9 cellular contexts compared by ENCODE assay signal in the genomic region with DNA sequence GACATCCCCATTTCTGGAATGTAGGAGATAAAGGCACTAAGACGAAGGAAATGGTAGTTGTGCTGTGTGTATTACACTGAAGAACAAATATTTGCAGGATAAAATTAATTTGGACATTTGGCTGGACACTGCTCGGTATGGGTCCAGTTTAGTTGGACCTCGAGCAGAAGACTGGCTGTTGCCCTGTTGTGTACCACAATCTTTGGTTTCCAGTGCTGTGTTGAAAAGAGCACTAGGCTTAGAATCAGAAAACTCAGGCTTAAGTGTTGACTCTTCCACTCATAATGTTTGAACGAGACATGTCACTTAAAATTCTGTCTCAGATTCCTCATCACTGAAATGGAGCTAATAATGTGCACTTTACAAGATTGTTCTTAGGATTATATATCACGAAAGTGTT. TPM values are rescaled to one million over a fixed set of nuclear protein-coding genes. Genes with fewer than 3 reads are reported as not detected.
DNase-seq lines count a peak whose midpoint lies in the region; ATAC-seq and TF ChIP-seq lines count a peak whose summit lies in the region.
"Had no signal": no experiment of that assay in that cellular context is flagged by ENCODE, and none has a peak within 500 bp of the region (broad histone marks: within the 10 kb centered on the region; RNA-seq: fewer than 3 reads in every experiment).

No MANE protein-coding gene starts in this region.

- peaks cover 28% of the 10 kb centered on the region for H3K4me1 Mint-ChIP-seq in activated CD4-positive, alpha-beta memory T cell treated with anti-CD3 and anti-CD28 coated beads for 36 hours (ENCODE audit: low read depth)
- H3K4me1 Mint-ChIP-seq in immature natural killer cell (peaks cover 41 to 47% of the 10 kb centered on the region in 2 donors), CD14-positive monocyte (peaks cover 30% of the 10 kb centered on the region)

- no peaks in the 10 kb centered on the region for H3K9me3 ChIP-seq in right atrium auricular region

- DNase-seq in right atrium auricular region (ENCODE audit: low spot score): no peak
- no peak for DNase-seq in Right ventricle myocardium inferior (ENCODE audit: missing footprints)
- no peak for DNase-seq in activated CD4-positive, alpha-beta memory T cell treated with anti-CD3 and anti-CD28 coated beads for 36 hours
- DNase-seq in immature natural killer cell: no peak
- DNase-seq in CD14-positive monocyte (ENCODE audit: low spot score): no peak
- no peak for DNase-seq in SW480 (ENCODE audit: low spot score)
- DNase-seq in amniotic stem cell (lab: John Stamatoyannopoulos, UW): no peak

- no peaks in the 10 kb centered on the region for H3K27me3 Mint-ChIP-seq in activated CD4-positive, alpha-beta memory T cell treated with anti-CD3 and anti-CD28 coated beads for 36 hours
- peaks cover 9 to 19% (median 15%) of the 10 kb centered on the region in 3 donors for H3K27me3 Mint-ChIP-seq in immature natural killer cell (ENCODE audit: low read depth in 3 of 3)
- H3K27me3 Mint-ChIP-seq in CD14-positive monocyte (ENCODE audit: low read depth in 3 of 3): peaks cover 3 to 9% (median 5%) of the 10 kb centered on the region in 3 donors

- ATAC-seq in Right ventricle myocardium inferior (no peak), HG03571 (IDR thresholded peaks at IDR 0.05; ENCODE audit: unreplicated experiment) (no peak)

- peak overlapping the region; percentile 94 to 97 for H3K27ac ChIP-seq in right atrium auricular region

- peaks cover 0 to 28% of the 10 kb centered on the region in 2 donors for H3K4me1 ChIP-seq in right atrium auricular region

- H3K36me3 ChIP-seq in right atrium auricular region: no peaks in the 10 kb centered on the region

- POLR2A ChIA-PET in activated CD4-positive, alpha-beta memory T cell treated with anti-CD3 and anti-CD28 coated beads for 36 hours (lab: Charles Lee): no interaction called here

- TF ChIP-seq CTCF in right atrium auricular region (IDR thresholded peaks at IDR 0.05) (no peak), CD14-positive monocyte (IDR thresholded peaks at IDR 0.05) (no peak)

- CTCF ChIA-PET in activated CD4-positive, alpha-beta memory T cell treated with anti-CD3 and anti-CD28 coated beads for 36 hours (lab: Charles Lee): interaction anchor here (0.9 to 1.9 kb wide), 3 partner anchors 19 to 279 kb away, joined by 4 to 10 read pairs (median 6); no protein-coding TSS in a partner anchor

- intact Hi-C loops in Right ventricle myocardium inferior (cut with DNase I) (loop anchor here (2.0 kb wide), 1 partner anchor 18 kb away; no protein-coding TSS in a partner anchor), CD14-positive monocyte (cut with micrococcal nuclease) (loop anchor here in 1 of 2 donors (5.0 kb wide), 1 partner anchor 164 kb away; a partner anchor contains a TSS)
- intact Hi-C loops in activated CD4-positive, alpha-beta memory T cell treated with anti-CD3 and anti-CD28 coated beads for 36 hours (cut with micrococcal nuclease): loop anchor here (1.0 to 10.0 kb wide), 5 partner anchors 280 to 1518 kb away; a partner anchor contains a TSS

- H3K27ac Mint-ChIP-seq in activated CD4-positive, alpha-beta memory T cell treated with anti-CD3 and anti-CD28 coated beads for 36 hours: no peak overlapping the region
- peak overlapping the region in 4 of 6 donors; percentile 5 to 100 (median 96) for H3K27ac Mint-ChIP-seq in immature natural killer cell
- no peak overlapping the region for H3K27ac Mint-ChIP-seq in CD14-positive monocyte

- peak overlapping the region; percentile 95 for H3K4me3 Mint-ChIP-seq in activated CD4-positive, alpha-beta memory T cell treated with anti-CD3 and anti-CD28 coated beads for 36 hours
- peak overlapping the region; percentile 98 to 100 (median 100) for H3K4me3 Mint-ChIP-seq in immature natural killer cell
- peak overlapping the region in 1 of 2 donors; percentile 100 for H3K4me3 Mint-ChIP-seq in CD14-positive monocyte

- peaks cover 17% of the 10 kb centered on the region for H3K36me3 Mint-ChIP-seq in activated CD4-positive, alpha-beta memory T cell treated with anti-CD3 and anti-CD28 coated beads for 36 hours
- H3K36me3 Mint-ChIP-seq in immature natural killer cell: peaks cover 0 to 1% (median 0%) of the 10 kb centered on the region in 3 donors
- peaks cover 3 to 13% of the 10 kb centered on the region in 2 donors for H3K36me3 Mint-ChIP-seq in CD14-positive monocyte

- H3K9me3 Mint-ChIP-seq in activated CD4-positive, alpha-beta memory T cell treated with anti-CD3 and anti-CD28 coated beads for 36 hours: no peaks in the 10 kb centered on the region
- H3K9me3 Mint-ChIP-seq in immature natural killer cell (no peaks in the 10 kb centered on the region), CD14-positive monocyte (peaks cover 0 to 2% (median 0%) of the 10 kb centered on the region in 7 donors)

- H3K27me3 ChIP-seq in right atrium auricular region: no peaks in the 10 kb centered on the region

- H3K4me3 ChIP-seq in right atrium auricular region: peak overlapping the region; percentile 78 to 91

RNA-seq across cellular contexts. Expression of a gene that starts 1.2 kb away (rescaled TPM):
- total RNA-seq in right atrium auricular region: 10 to 100 TPM; 39.2 to 47.0 TPM
- total RNA-seq in Right ventricle myocardium inferior: 40.2 TPM
- total RNA-seq in activated CD4-positive, alpha-beta memory T cell treated with anti-CD3 and anti-CD28 coated beads for 36 hours: 100 to 1,000 TPM; 158 to 161 TPM
- polyA plus RNA-seq in immature natural killer cell: 100 to 1,000 TPM; 638 to 995 (median 763) TPM
- 1,000 to 10,000 TPM; 1,064 to 1,089 TPM for polyA plus RNA-seq in CD14-positive monocyte

RNA-seq across cellular contexts. Expression of a gene that starts 16.3 kb away (rescaled TPM):
- total RNA-seq in right atrium auricular region (not detected), Right ventricle myocardium inferior (not detected)
- total RNA-seq in activated CD4-positive, alpha-beta memory T cell treated with anti-CD3 and anti-CD28 coated beads for 36 hours: not detected
- polyA plus RNA-seq in immature natural killer cell (not detected), CD14-positive monocyte (not detected)
- total RNA-seq: epithelial cell of proximal tubule had no signal

RNA-seq across cellular contexts. Expression of a gene that starts 46.5 kb away (rescaled TPM):
- 10 to 100 TPM in 1 of 2 donors, 1 to 10 TPM in 1; 3.2 to 10.7 TPM for total RNA-seq in right atrium auricular region
- 6.7 TPM for total RNA-seq in Right ventricle myocardium inferior
- 1 to 10 TPM; 6.6 to 7.7 TPM for total RNA-seq in activated CD4-positive, alpha-beta memory T cell treated with anti-CD3 and anti-CD28 coated beads for 36 hours
- polyA plus RNA-seq in immature natural killer cell: 10 to 100 TPM in 1 of 3 donors, 1 to 10 TPM in 2; 1.5 to 13.3 (median 3.7) TPM
- 100 to 1,000 TPM; 557 to 697 TPM for polyA plus RNA-seq in CD14-positive monocyte

Comparison
In these comparisons a context has a peak if more than half of its experiments do, and no peak if none do; other contexts are left out.
1. H3K27ac Mint-ChIP-seq: peak in immature natural killer cell (4 of 6); none in activated CD4-positive, alpha-beta memory T cell treated with anti-CD3 and anti-CD28 coated beads for 36 hours (single experiment) and CD14-positive monocyte (0 of 7).